ENCODE assay signal across 8 cellular contexts in the genomic region with DNA sequence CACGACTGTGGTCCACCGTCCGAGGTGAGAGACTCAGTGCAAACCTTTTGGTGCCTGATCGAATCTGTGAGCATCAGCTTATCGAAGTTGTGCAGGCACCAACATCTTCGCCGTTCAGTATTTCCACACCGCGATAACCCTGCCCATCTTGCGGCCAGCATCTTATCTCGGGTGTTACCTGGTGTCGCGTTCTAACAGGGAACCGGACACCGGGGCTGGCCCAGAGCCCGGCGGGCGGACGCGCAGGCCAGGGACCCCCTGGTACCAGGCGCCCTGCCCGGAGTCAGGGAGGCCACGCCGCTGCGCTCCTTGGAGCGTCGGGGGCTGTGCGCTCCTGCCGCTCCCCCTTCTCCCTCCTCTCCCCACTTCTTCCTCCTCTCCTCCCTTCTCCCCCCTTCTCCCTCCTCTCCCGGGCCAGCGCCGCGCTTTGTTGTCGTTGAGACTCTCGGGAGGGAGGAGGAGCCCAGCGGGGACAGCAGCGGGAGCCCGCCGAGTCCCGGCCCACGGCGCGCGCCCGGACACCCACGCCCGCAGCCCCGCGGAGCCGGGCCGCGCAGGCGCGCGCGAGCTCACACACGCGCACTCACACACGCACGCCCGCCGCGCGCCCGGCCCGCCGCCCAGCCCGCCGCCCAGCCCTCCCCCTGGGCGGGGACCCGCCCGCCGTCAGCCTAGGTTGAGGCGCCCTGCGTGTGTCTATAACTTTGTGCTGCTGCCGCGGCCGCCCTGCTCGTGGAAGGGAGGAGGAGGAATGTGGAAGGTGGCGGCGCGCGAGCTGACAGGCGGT. TPM values are rescaled to one million over a fixed set of nuclear protein-coding genes. Genes with fewer than 3 reads are reported as not detected.
DNase-seq lines count a peak whose midpoint lies in the region; ATAC-seq and TF ChIP-seq lines count a peak whose summit lies in the region.

No MANE protein-coding gene starts in this region.

- peak overlapping the region; percentile 90 for H3K27ac ChIP-seq in 22Rv1

- DNase-seq in NCI-H510A (lab: John Stamatoyannopoulos, UW) (peak; percentile 31), cerebellum (ENCODE audit: low spot score) (peak; percentile 90), kidney tubule cell (ENCODE audit: low spot score) (peak; percentile 93)
- peak; percentile 62 to 64 for DNase-seq in activated CD4-positive, alpha-beta T cell treated with anti-CD3 and anti-CD28 coated beads for 24 hours (ENCODE audit: low read depth in 2 of 2)
- peak; percentile 63 to 72 for DNase-seq in stimulated activated CD4-positive, alpha-beta T cell treated with anti-CD3 and anti-CD28 coated beads, Interleukin-1b, Interleukin-23, amount 100 ng/mL, for 1 hour (ENCODE audit: low read depth in 2 of 2)

- ATAC-seq in GM18520 (IDR thresholded peaks at IDR 0.05; ENCODE audit: unreplicated experiment) (peak; percentile 32), HG03103 (IDR thresholded peaks at IDR 0.05; ENCODE audit: low read depth, unreplicated experiment) (peak; percentile 37)

- no peak for TF ChIP-seq CTCF in 22Rv1 (IDR thresholded peaks at IDR 0.05)

RNA-seq across cellular contexts. Expression of gene FOXO3, which starts 1.4 kb away (rescaled TPM):
- total RNA-seq in cerebellum: 51.9 TPM

Comparison
In these comparisons a context has a peak if more than half of its experiments do, and no peak if none do; other contexts are left out.
1. Peak in every context shown above with its lines: DNase-seq, ATAC-seq and H3K27ac ChIP-seq.
2. DNase-seq: peak in every context shown above with its lines; median percentile 93 in kidney tubule cell; 90 in cerebellum; 68 in stimulated activated CD4-positive, alpha-beta T cell treated with anti-CD3 and anti-CD28 coated beads, Interleukin-1b, Interleukin-23, amount 100 ng/mL, for 1 hour; 63 in activated CD4-positive, alpha-beta T cell treated with anti-CD3 and anti-CD28 coated beads for 24 hours; 31 in NCI-H510A.